Comparison of ENCODE assay signal across 8 cellular contexts in the genomic region with DNA sequence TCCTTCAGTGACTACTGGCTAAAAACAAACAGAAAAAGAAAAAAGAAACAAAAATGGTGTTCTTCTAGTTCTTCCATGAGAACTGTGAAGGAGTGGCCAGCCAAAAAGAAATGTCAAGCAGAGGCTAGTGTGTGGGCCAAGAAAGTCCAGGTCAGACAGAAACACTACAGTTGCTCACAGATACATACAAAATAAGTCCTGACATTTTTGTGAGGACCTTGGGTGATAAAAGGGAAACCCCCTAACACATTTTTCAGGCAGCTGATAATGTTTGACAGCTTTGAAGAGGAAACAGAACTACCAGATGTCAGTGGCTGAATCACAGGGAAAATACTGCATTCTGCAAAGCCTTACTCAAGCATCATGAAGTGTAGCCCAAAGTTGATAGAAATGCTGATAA. TPM values are rescaled to one million over a fixed set of nuclear protein-coding genes. Genes with fewer than 3 reads are reported as not detected.
DNase-seq lines count a peak whose midpoint lies in the region; ATAC-seq and TF ChIP-seq lines count a peak whose summit lies in the region.

No MANE protein-coding gene starts in this region.

- ATAC-seq in GM19324 (IDR thresholded peaks at IDR 0.05; ENCODE audit: low FRiP score, unreplicated experiment) (peak; percentile 45), left colon (no peak)

- DNase-seq in CD14-positive monocyte (ENCODE audit: low spot score) = no peak
- DNase-seq in NB4 (ENCODE audit: low read depth) = peak; percentile 61
- peak; percentile 47 for DNase-seq in fibroblast of the aortic adventitia (ENCODE audit: low read depth)
- DNase-seq in ecto neural progenitor cell (ENCODE audit: low spot score) = no peak
- no peak for DNase-seq in NCI-H1092 (lab: John Stamatoyannopoulos, UW)
- no peak for DNase-seq in left colon
- DNase-seq in KG1 (lab: John Stamatoyannopoulos, UW) = no peak

- H3K4me3 ChIP-seq in NB4 (ENCODE audit: low read depth, low read length) (no peak overlapping the region), fibroblast of the aortic adventitia (ENCODE audit: low read depth, low read length) (no peak overlapping the region)

- H3K9me3 Mint-ChIP-seq in CD14-positive monocyte = no peaks in the 10 kb centered on the region

- peak overlapping the region in 1 of 2 donors; percentile 58 for H3K4me3 Mint-ChIP-seq in CD14-positive monocyte

- peaks cover 74% of the 10 kb centered on the region for H3K4me1 Mint-ChIP-seq in CD14-positive monocyte

- no peaks in the 10 kb centered on the region for H3K27me3 Mint-ChIP-seq in CD14-positive monocyte (ENCODE audit: low read depth in 3 of 3)

- no peak for TF ChIP-seq CTCF in CD14-positive monocyte (IDR thresholded peaks at IDR 0.05)
- no peak for TF ChIP-seq CTCF in NB4 (IDR thresholded peaks at IDR 0.05; ENCODE audit: low read depth, low read length)
- no peak for TF ChIP-seq CTCF in fibroblast of the aortic adventitia (IDR thresholded peaks at IDR 0.05; ENCODE audit: insufficient read depth, low read length)

- no peak for TF ChIP-seq POLR2A in NB4 (IDR thresholded peaks at IDR 0.05; ENCODE audit: extremely low read depth, insufficient read length)

- intact Hi-C loops in CD14-positive monocyte (cut with micrococcal nuclease) = loop anchor here in 1 of 2 donors (2.0 kb wide), 2 partner anchors 14 kb away; no protein-coding TSS in a partner anchor
- intact Hi-C loops in left colon (cut with DNase I, micrococcal nuclease) = no loop called here

- H3K36me3 Mint-ChIP-seq in CD14-positive monocyte = peaks cover 24 to 31% of the 10 kb centered on the region in 2 donors

- H3K27ac Mint-ChIP-seq in CD14-positive monocyte = peak overlapping the region; percentile 89 to 96 (median 95)

RNA-seq across cellular contexts. Expression of a gene that starts 28.1 kb away (rescaled TPM):
- polyA plus RNA-seq in CD14-positive monocyte = 10 to 100 TPM; 20.8 to 36.3 TPM
- total RNA-seq in fibroblast of the aortic adventitia (ENCODE audit: low replicate concordance) (0.36 and 2.2 TPM in 2 replicates), left colon (1 to 10 TPM; 3.7 to 7.0 TPM)

Comparison
In these comparisons a context has a peak if more than half of its experiments do, and no peak if none do; other contexts are left out.
1. DNase-seq: peak in NB4 (single experiment) and fibroblast of the aortic adventitia (single experiment); none in CD14-positive monocyte (single experiment), ecto neural progenitor cell (single experiment), NCI-H1092 (single experiment), left colon (0 of 2) and KG1 (single experiment).